Comparison of ENCODE assay signal across 8 cellular contexts in genomic region chr17:44324571-44325275, GRCh38. TPM values are rescaled to one million over a fixed set of nuclear protein-coding genes. Genes with fewer than 3 reads are reported as not detected.
A peak's percentile ranks its signal among the peaks of the same experiment; 100 is the strongest.
DNase-seq lines count a peak whose midpoint lies in the region; TF ChIP-seq lines count a peak whose summit lies in the region.

TSS of gene SLC25A39 (minus strand) at chr17:44324823. CDS start at chr17:44323562, 1,261 bp downstream.

- H4K20me1 ChIP-seq in MM.1S (ENCODE audit: insufficient read depth, low read length): no peaks in the 10 kb centered on the region
- peaks cover 17% of the 10 kb centered on the region for H4K20me1 ChIP-seq in neural progenitor cell (ENCODE audit: low read depth)

- no peaks in the 10 kb centered on the region; the same call in 1 of the 2 replicates for H3K9me3 ChIP-seq in HAP-1
- no peaks in the 10 kb centered on the region for H3K9me3 ChIP-seq in MM.1S (replicated peaks; ENCODE audit: insufficient read depth, low read length)
- H3K9me3 ChIP-seq in SJCRH30 (replicated peaks): no peaks in the 10 kb centered on the region
- H3K9me3 ChIP-seq in neural progenitor cell (ENCODE audit: low read depth): no peaks in the 10 kb centered on the region

- H3K4me2 ChIP-seq in MM.1S (ENCODE audit: low read depth, low read length) (peak within 1 kb of the TSS; percentile 99), neural progenitor cell (peak within 1 kb of the TSS; percentile 97)

- peak; percentile 92 for DNase-seq in G401 (ENCODE audit: low spot score)
- peak; percentile 84 to 96 for DNase-seq in HAP-1 (ENCODE audit: low spot score in 2 of 2)
- peak; percentile 95 for DNase-seq in MM.1S
- peak; percentile 91 to 93 for DNase-seq in SJCRH30
- DNase-seq in activated gamma-delta T cell treated with anti-CD3 and anti-CD28 coated beads, Interleukin-2, amount 50 U/mL, for 16 hours (ENCODE audit: low read depth): peak; percentile 91
- peak; percentile 95 to 98 for DNase-seq in foreskin fibroblast
- DNase-seq in neural progenitor cell (ENCODE audit: low spot score): peak; percentile 96
- peak; percentile 83 for DNase-seq in stromal cell of bone marrow (ENCODE audit: low read depth)

- peaks cover 4% of the 10 kb centered on the region for H3K27me3 Mint-ChIP-seq in neural progenitor cell (ENCODE audit: insufficient read depth, low read depth)

- no peaks in the 10 kb centered on the region for H3K9me3 Mint-ChIP-seq in neural progenitor cell

- H3K9ac ChIP-seq in MM.1S (ENCODE audit: low read length) (peak within 1 kb of the TSS; percentile 91), neural progenitor cell (peak within 1 kb of the TSS; percentile 31)

- H3K36me3 ChIP-seq in HAP-1 (replicated peaks) (peaks cover 35% of the 10 kb centered on the region), MM.1S (replicated peaks; ENCODE audit: insufficient read depth, low read length) (no peaks in the 10 kb centered on the region; the same call in 1 of the 2 replicates), SJCRH30 (peaks cover 16% of the 10 kb centered on the region; the same call in 1 of the 2 replicates), neural progenitor cell (no peaks in the 10 kb centered on the region)

- H3K4me1 Mint-ChIP-seq in neural progenitor cell: peaks cover 7% of the 10 kb centered on the region

- peak within 1 kb of the TSS; percentile 89 for H3K4me3 Mint-ChIP-seq in neural progenitor cell

- H3K4me1 ChIP-seq in HAP-1 (peaks cover 13% of the 10 kb centered on the region), MM.1S (ENCODE audit: low read length) (peaks cover 3% of the 10 kb centered on the region; the same call in 1 of the 2 replicates), SJCRH30 (no peaks in the 10 kb centered on the region), neural progenitor cell (peaks cover 4% of the 10 kb centered on the region)

- H3K27ac ChIP-seq in MM.1S (ENCODE audit: low read length) (peak within 1 kb of the TSS; percentile 98), SJCRH30 (no peak within 1 kb of the TSS; the same call in 1 of the 2 replicates), neural progenitor cell (no peak within 1 kb of the TSS)

- in situ Hi-C loops in G401 (cut with HindIII; ENCODE audit: low sequenced_read_pairs): loop anchor here (10.0 kb wide), 2 partner anchors 70 to 120 kb away; no protein-coding TSS in a partner anchor
- in situ Hi-C loops in HAP-1 (cut with MboI; ENCODE audit: low sequenced_read_pairs): loop anchor here (5.0 kb wide), 1 partner anchor 112 kb away; no protein-coding TSS in a partner anchor

- H3F3A ChIP-seq in MM.1S (ENCODE audit: insufficient read depth, low read length): peaks cover 21% of the 10 kb centered on the region
- peaks cover 25% of the 10 kb centered on the region for H3F3A ChIP-seq in neural progenitor cell (ENCODE audit: low read depth)

- H3K27me3 ChIP-seq in HAP-1 (ENCODE audit: low read depth) (no peaks in the 10 kb centered on the region), MM.1S (replicated peaks; ENCODE audit: insufficient read depth, low read length) (no peaks in the 10 kb centered on the region), SJCRH30 (no peaks in the 10 kb centered on the region), neural progenitor cell (peaks cover 19% of the 10 kb centered on the region)

- H3K4me3 ChIP-seq in HAP-1 (peak within 1 kb of the TSS; percentile 88), MM.1S (ENCODE audit: low read length) (peak within 1 kb of the TSS; percentile 100), SJCRH30 (peak within 1 kb of the TSS; percentile 89), foreskin fibroblast (ENCODE audit: low read depth in 1 of 2, low read length in 2 of 2) (peak within 1 kb of the TSS; percentile 74 to 90), neural progenitor cell (peak within 1 kb of the TSS; percentile 79)

- no peaks in the 10 kb centered on the region for H3K9me2 ChIP-seq in MM.1S (replicated peaks; ENCODE audit: insufficient read depth, low read length)

- TF ChIP-seq CTCF in MM.1S (IDR thresholded peaks at IDR 0.05; ENCODE audit: low read length): no peak
- TF ChIP-seq CTCF in foreskin fibroblast (IDR thresholded peaks at IDR 0.05; ENCODE audit: low read depth, low read length): no peak
- TF ChIP-seq CTCF in neural progenitor cell (IDR thresholded peaks at IDR 0.05): no peak

- no peak within 1 kb of the TSS for H3K27ac Mint-ChIP-seq in neural progenitor cell

- H3K36me3 Mint-ChIP-seq in neural progenitor cell: no peaks in the 10 kb centered on the region

- H2AFZ ChIP-seq in MM.1S (ENCODE audit: low read length): peak within 1 kb of the TSS; percentile 64
- H2AFZ ChIP-seq in neural progenitor cell (replicated peaks): peak within 1 kb of the TSS; percentile 12

- H3K79me2 ChIP-seq in MM.1S (ENCODE audit: low read length) (peaks cover 22% of the 10 kb centered on the region), neural progenitor cell (ENCODE audit: low read depth) (peaks cover 23% of the 10 kb centered on the region)

RNA-seq across cellular contexts. Expression of gene SLC25A39, which starts in this region (rescaled TPM):
- 335 and 340 TPM in 2 replicates for total RNA-seq in G401 (2014; rRNA removed; shearing (Covaris generic))
- 86.9 and 87.2 TPM in 2 replicates for total RNA-seq in SJCRH30 (2014; rRNA removed; shearing (Covaris generic))
- 61.2 and 146 TPM in 2 replicates for total RNA-seq in neural progenitor cell (ENCODE audit: low replicate concordance)
